ENCODE assay signal across 11 cellular contexts in genomic region chr6:21808045-21808470, GRCh38.
DNase-seq lines count a peak whose midpoint lies in the region; ATAC-seq, FAIRE-seq and TF ChIP-seq lines count a peak whose summit lies in the region.
"Had no signal": no experiment of that assay in that cellular context is flagged by ENCODE, and none has a peak within 500 bp of the region (broad histone marks: within the 10 kb centered on the region; RNA-seq: fewer than 3 reads in every experiment).

No MANE protein-coding gene starts in this region.

- H3K9me2 ChIP-seq in GM23338 (ENCODE audit: insufficient read depth) = no peaks in the 10 kb centered on the region

- H3K36me3 Mint-ChIP-seq in GM23338 (ENCODE audit: low read depth) (peaks cover 34% of the 10 kb centered on the region), glutamatergic neuron (ENCODE audit: unreplicated experiment) (no peaks in the 10 kb centered on the region), Calu3 (ENCODE audit: insufficient read depth, unreplicated experiment) (no peaks in the 10 kb centered on the region)
- no peaks in the 10 kb centered on the region for H3K36me3 Mint-ChIP-seq in activated CD4-positive, alpha-beta memory T cell treated with anti-CD3 and anti-CD28 coated beads for 36 hours
- H3K36me3 Mint-ChIP-seq: natural killer cell treated with Interleukin-12 subunit alpha and Interleukin-12 subunit beta and Interleukin-15 and Interleukin-18, amount 100 ng/mL, for 72 hours had no signal

- ATAC-seq in GM23338 (peak; percentile 49), sciatic nerve (peak; percentile 48), GM19035 (IDR thresholded peaks at IDR 0.05; ENCODE audit: unreplicated experiment) (no peak)
- ATAC-seq: K562; natural killer cell treated with Interleukin-12 subunit alpha and Interleukin-12 subunit beta and Interleukin-15 and Interleukin-18, amount 100 ng/mL, for 72 hours had no signal

- no peaks in the 10 kb centered on the region for H3F3A ChIP-seq in GM23338 (replicated peaks; ENCODE audit: low read depth)

- H2AFZ ChIP-seq in GM23338 = no peak overlapping the region

- H3K27me3 Mint-ChIP-seq in GM23338 (ENCODE audit: insufficient read depth, low read depth, poor library complexity) (peaks cover 12% of the 10 kb centered on the region), glutamatergic neuron (ENCODE audit: unreplicated experiment) (peaks cover 3% of the 10 kb centered on the region), Calu3 (ENCODE audit: unreplicated experiment) (no peaks in the 10 kb centered on the region)
- H3K27me3 Mint-ChIP-seq in activated CD4-positive, alpha-beta memory T cell treated with anti-CD3 and anti-CD28 coated beads for 36 hours = no peaks in the 10 kb centered on the region
- H3K27me3 Mint-ChIP-seq: natural killer cell treated with Interleukin-12 subunit alpha and Interleukin-12 subunit beta and Interleukin-15 and Interleukin-18, amount 100 ng/mL, for 72 hours had no signal

- no peak for FAIRE-seq in D721Med (lab: Jason Lieb, UNC)
- FAIRE-seq: K562 had no signal

- peaks cover 4% of the 10 kb centered on the region; the same call in 1 of the 2 replicates for H4K20me1 ChIP-seq in GM23338 (replicated peaks; ENCODE audit: insufficient read depth)

- H3K79me2 ChIP-seq in GM23338 (replicated peaks; ENCODE audit: insufficient read depth) = peaks cover 87% of the 10 kb centered on the region

- H3K4me1 Mint-ChIP-seq in GM23338 = peaks cover 23% of the 10 kb centered on the region; the same call in 2 of the 3 replicates
- H3K4me1 Mint-ChIP-seq in glutamatergic neuron (ENCODE audit: low read depth, unreplicated experiment) = peaks cover 13% of the 10 kb centered on the region
- peaks cover 8% of the 10 kb centered on the region for H3K4me1 Mint-ChIP-seq in Calu3 (ENCODE audit: low read depth, unreplicated experiment)
- no peaks in the 10 kb centered on the region for H3K4me1 Mint-ChIP-seq in activated CD4-positive, alpha-beta memory T cell treated with anti-CD3 and anti-CD28 coated beads for 36 hours (ENCODE audit: low read depth)

- H3K4me1 ChIP-seq in GM23338 (ENCODE audit: insufficient read depth) = peaks cover 12% of the 10 kb centered on the region; the same call in 1 of the 2 replicates

- H3K27me3 ChIP-seq in GM23338 (ENCODE audit: insufficient read depth) = no peaks in the 10 kb centered on the region

- DNase-seq in GM23338 (ENCODE audit: low spot score) (no peak), glutamatergic neuron (no peak), sciatic nerve (ENCODE audit: low spot score) (no peak), Calu3 (no peak), D721Med (ENCODE audit: insufficient read length, low spot score) (no peak)
- no peak for DNase-seq in activated CD4-positive, alpha-beta memory T cell treated with anti-CD3 and anti-CD28 coated beads for 36 hours
- DNase-seq: effector CD4-positive, alpha-beta T cell had no signal

- H3K27ac Mint-ChIP-seq in GM23338 (peak overlapping the region; percentile 31), glutamatergic neuron (ENCODE audit: unreplicated experiment) (peak overlapping the region; percentile 48), Calu3 (ENCODE audit: unreplicated experiment) (no peak overlapping the region)
- H3K27ac Mint-ChIP-seq in activated CD4-positive, alpha-beta memory T cell treated with anti-CD3 and anti-CD28 coated beads for 36 hours = no peak overlapping the region
- H3K27ac Mint-ChIP-seq: natural killer cell treated with Interleukin-12 subunit alpha and Interleukin-12 subunit beta and Interleukin-15 and Interleukin-18, amount 100 ng/mL, for 72 hours had no signal

- no peak overlapping the region for H3K27ac ChIP-seq in GM23338 (ENCODE audit: low read depth)
- peak overlapping the region; percentile 80 for H3K27ac ChIP-seq in VCaP

- CTCF ChIA-PET in Calu3 (lab: Charles Lee) = interaction anchor here (0.7 kb wide), 5 partner anchors 37 to 830 kb away, joined by 3 to 4 read pairs (median 3); no protein-coding TSS in a partner anchor
- CTCF ChIA-PET in activated CD4-positive, alpha-beta memory T cell treated with anti-CD3 and anti-CD28 coated beads for 36 hours (lab: Charles Lee) = no interaction called here

- BruUV-seq in Calu3 (replicated peaks; lab: Mats Ljungman, UMichigan) = no TSS peak

- TF ChIP-seq CTCF in GM23338 (conservative IDR thresholded peaks at IDR 0.05; ENCODE audit: low read depth in 2 of 2) = no peak
- TF ChIP-seq CTCF in VCaP (conservative IDR thresholded peaks at IDR 0.05) = no peak
- TF ChIP-seq CTCF in glutamatergic neuron (IDR thresholded peaks at IDR 0.05; ENCODE audit: partially characterized antibody, unreplicated experiment) = no peak
- no peak for TF ChIP-seq CTCF in Calu3 (IDR thresholded peaks at IDR 0.05; ENCODE audit: unreplicated experiment)
- TF ChIP-seq CTCF in D721Med (IDR thresholded peaks at IDR 0.05; ENCODE audit: insufficient read depth, missing control alignments) = no peak

- no peak overlapping the region for H3K4me2 ChIP-seq in GM23338

- H3K4me3 Mint-ChIP-seq in GM23338 (no peak overlapping the region), glutamatergic neuron (ENCODE audit: unreplicated experiment) (no peak overlapping the region), Calu3 (ENCODE audit: low read depth, unreplicated experiment) (no peak overlapping the region)
- H3K4me3 Mint-ChIP-seq in activated CD4-positive, alpha-beta memory T cell treated with anti-CD3 and anti-CD28 coated beads for 36 hours = no peak overlapping the region
- H3K4me3 Mint-ChIP-seq: natural killer cell treated with Interleukin-12 subunit alpha and Interleukin-12 subunit beta and Interleukin-15 and Interleukin-18, amount 100 ng/mL, for 72 hours had no signal

- intact Hi-C loops in sciatic nerve (cut with DNase I) = no loop called here
- intact Hi-C loops in Calu3 (cut with micrococcal nuclease; ENCODE audit: unreplicated experiment) = no loop called here
- intact Hi-C loops in activated CD4-positive, alpha-beta memory T cell treated with anti-CD3 and anti-CD28 coated beads for 36 hours (cut with micrococcal nuclease) = no loop called here

- no peaks in the 10 kb centered on the region for H3K36me3 ChIP-seq in GM23338 (ENCODE audit: insufficient read depth)

- H3K9me3 Mint-ChIP-seq in GM23338 (no peaks in the 10 kb centered on the region; the same call in 2 of the 3 replicates), glutamatergic neuron (ENCODE audit: unreplicated experiment) (peaks cover 2% of the 10 kb centered on the region), Calu3 (ENCODE audit: low read depth, unreplicated experiment) (peaks cover 2% of the 10 kb centered on the region)
- H3K9me3 Mint-ChIP-seq in activated CD4-positive, alpha-beta memory T cell treated with anti-CD3 and anti-CD28 coated beads for 36 hours = no peaks in the 10 kb centered on the region
- H3K9me3 Mint-ChIP-seq: natural killer cell treated with Interleukin-12 subunit alpha and Interleukin-12 subunit beta and Interleukin-15 and Interleukin-18, amount 100 ng/mL, for 72 hours had no signal

- POLR2A ChIA-PET in activated CD4-positive, alpha-beta memory T cell treated with anti-CD3 and anti-CD28 coated beads for 36 hours (lab: Charles Lee) = no interaction called here

- H3K4me3 ChIP-seq in GM23338 = no peak overlapping the region
- H3K4me3 ChIP-seq: K562 had no signal

TF ChIP-seq in GM23338, 12 proteins besides CTCF, POLR2A, EP300 and RAD21 (continues in another document):
- TF ChIP-seq ZNF114 (CRISPR knock-in tag; IDR thresholded peaks at IDR 0.05) = no peak
- TF ChIP-seq CREB1 (CRISPR knock-in tag; IDR thresholded peaks at IDR 0.05; ENCODE audit: low read depth) = no peak
- TF ChIP-seq REST (IDR thresholded peaks at IDR 0.05; ENCODE audit: unreplicated experiment) = no peak
- TF ChIP-seq ETS1 (IDR thresholded peaks at IDR 0.05) = no peak
- no peak for TF ChIP-seq ZNF331 (CRISPR knock-in tag; IDR thresholded peaks at IDR 0.05; ENCODE audit: low read depth)
- no peak for TF ChIP-seq JUNB (IDR thresholded peaks at IDR 0.05; ENCODE audit: unreplicated experiment)

Comparison
In these comparisons a context has a peak if more than half of its experiments do, and no peak if none do; other contexts are left out.
1. H3K27ac Mint-ChIP-seq: peak in GM23338 (single experiment) and glutamatergic neuron (single experiment); none in Calu3 (single experiment) and activated CD4-positive, alpha-beta memory T cell treated with anti-CD3 and anti-CD28 coated beads for 36 hours (single experiment).